1 cellular context compared by ENCODE assay signal in the genomic region with DNA sequence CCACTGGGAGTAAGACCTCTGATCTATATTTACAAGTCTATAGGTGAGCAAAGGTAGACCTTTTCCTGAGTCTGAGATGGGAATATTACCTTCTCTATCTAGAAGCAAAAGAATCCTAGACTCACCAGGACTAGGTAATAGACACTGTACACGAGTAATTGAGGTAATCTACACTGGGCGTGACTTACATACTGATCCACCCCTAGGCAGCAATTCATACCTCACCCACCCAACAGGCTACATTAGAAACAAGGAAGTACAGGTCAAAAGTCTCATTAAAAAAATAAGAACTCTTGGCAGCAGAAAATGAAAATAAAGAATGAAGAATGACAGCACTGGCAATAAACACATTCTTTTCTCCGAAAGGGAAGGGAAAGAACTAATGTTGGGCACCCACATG.
TF ChIP-seq lines count a peak whose summit lies in the region.

No MANE protein-coding gene starts in this region.

TF ChIP-seq in A549, 52 proteins besides CTCF, POLR2A, EP300 and RAD21 (continued from another document):
- TF ChIP-seq, protein P1, sequence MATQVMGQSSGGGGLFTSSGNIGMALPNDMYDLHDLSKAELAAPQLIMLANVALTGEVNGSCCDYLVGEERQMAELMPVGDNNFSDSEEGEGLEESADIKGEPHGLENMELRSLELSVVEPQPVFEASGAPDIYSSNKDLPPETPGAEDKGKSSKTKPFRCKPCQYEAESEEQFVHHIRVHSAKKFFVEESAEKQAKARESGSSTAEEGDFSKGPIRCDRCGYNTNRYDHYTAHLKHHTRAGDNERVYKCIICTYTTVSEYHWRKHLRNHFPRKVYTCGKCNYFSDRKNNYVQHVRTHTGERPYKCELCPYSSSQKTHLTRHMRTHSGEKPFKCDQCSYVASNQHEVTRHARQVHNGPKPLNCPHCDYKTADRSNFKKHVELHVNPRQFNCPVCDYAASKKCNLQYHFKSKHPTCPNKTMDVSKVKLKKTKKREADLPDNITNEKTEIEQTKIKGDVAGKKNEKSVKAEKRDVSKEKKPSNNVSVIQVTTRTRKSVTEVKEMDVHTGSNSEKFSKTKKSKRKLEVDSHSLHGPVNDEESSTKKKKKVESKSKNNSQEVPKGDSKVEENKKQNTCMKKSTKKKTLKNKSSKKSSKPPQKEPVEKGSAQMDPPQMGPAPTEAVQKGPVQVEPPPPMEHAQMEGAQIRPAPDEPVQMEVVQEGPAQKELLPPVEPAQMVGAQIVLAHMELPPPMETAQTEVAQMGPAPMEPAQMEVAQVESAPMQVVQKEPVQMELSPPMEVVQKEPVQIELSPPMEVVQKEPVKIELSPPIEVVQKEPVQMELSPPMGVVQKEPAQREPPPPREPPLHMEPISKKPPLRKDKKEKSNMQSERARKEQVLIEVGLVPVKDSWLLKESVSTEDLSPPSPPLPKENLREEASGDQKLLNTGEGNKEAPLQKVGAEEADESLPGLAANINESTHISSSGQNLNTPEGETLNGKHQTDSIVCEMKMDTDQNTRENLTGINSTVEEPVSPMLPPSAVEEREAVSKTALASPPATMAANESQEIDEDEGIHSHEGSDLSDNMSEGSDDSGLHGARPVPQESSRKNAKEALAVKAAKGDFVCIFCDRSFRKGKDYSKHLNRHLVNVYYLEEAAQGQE (IDR thresholded peaks at IDR 0.05) = no peak
- TF ChIP-seq KDM1A (IDR thresholded peaks at IDR 0.05; ENCODE audit: low read depth) (no peak), FOXS1 (CRISPR knock-in tag; IDR thresholded peaks at IDR 0.05) (no peak), TP53 (CRISPR knock-in tag; IDR thresholded peaks at IDR 0.05) (no peak), SREBF2 (IDR thresholded peaks at IDR 0.05) (no peak)
- TF ChIP-seq, protein P2, sequence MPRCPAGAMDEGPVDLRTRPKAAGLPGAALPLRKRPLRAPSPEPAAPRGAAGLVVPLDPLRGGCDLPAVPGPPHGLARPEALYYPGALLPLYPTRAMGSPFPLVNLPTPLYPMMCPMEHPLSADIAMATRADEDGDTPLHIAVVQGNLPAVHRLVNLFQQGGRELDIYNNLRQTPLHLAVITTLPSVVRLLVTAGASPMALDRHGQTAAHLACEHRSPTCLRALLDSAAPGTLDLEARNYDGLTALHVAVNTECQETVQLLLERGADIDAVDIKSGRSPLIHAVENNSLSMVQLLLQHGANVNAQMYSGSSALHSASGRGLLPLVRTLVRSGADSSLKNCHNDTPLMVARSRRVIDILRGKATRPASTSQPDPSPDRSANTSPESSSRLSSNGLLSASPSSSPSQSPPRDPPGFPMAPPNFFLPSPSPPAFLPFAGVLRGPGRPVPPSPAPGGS (IDR thresholded peaks at IDR 0.05) = no peak
